In the genomic region with DNA sequence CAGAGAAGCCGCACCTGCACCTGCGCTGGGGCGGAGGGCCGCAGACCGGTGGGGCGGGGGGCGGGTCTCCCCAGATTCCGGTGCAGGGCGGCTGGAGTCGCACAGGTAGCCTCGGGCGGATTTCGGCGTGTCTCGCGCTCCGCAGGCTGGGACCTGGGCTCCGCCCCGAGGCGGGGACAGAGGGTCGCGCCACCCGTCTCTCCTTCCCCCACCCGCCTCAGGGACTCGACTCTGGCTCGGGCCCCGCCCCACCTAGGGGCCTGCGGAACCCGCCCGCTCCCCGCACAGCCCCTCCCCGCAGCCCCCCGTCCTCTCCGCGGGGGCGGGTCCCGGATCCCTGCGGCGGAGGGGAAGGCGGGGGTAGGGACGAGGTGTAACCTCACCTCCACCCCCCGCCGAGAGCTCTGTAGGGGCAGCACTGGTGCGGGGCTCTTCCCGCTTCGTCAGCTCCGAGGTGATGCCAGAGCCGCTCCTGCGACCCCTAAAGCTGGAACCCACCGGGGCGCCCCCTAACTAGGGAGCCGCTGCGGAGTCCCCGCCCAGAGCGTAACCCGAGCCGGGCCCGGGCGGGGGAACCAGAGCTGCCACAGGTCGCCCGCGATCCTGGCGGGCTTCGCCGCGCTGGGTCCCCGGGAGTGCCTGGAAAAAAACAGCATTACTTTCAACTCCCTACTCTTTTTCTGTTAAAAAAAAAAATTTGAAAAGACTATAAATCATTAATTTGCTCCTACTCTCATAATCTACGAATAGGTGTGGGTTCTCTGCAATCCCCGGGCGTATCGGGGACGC, we compare ENCODE assay signal across 1 cellular context.
TF ChIP-seq lines count a peak whose summit lies in the region.

A gene with protein sequence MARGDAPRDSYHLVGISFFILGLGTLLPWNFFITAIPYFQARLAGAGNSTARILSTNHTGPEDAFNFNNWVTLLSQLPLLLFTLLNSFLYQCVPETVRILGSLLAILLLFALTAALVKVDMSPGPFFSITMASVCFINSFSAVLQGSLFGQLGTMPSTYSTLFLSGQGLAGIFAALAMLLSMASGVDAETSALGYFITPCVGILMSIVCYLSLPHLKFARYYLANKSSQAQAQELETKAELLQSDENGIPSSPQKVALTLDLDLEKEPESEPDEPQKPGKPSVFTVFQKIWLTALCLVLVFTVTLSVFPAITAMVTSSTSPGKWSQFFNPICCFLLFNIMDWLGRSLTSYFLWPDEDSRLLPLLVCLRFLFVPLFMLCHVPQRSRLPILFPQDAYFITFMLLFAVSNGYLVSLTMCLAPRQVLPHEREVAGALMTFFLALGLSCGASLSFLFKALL (minus strand): TSS at position 134 of the 789 bp plus-strand sequence. CDS start 169 bp downstream, outside the sequence.

TF ChIP-seq in HEK293, 187 proteins besides CTCF, POLR2A, EP300 and RAD21 (continued from another document):
- TF ChIP-seq, protein P1, sequence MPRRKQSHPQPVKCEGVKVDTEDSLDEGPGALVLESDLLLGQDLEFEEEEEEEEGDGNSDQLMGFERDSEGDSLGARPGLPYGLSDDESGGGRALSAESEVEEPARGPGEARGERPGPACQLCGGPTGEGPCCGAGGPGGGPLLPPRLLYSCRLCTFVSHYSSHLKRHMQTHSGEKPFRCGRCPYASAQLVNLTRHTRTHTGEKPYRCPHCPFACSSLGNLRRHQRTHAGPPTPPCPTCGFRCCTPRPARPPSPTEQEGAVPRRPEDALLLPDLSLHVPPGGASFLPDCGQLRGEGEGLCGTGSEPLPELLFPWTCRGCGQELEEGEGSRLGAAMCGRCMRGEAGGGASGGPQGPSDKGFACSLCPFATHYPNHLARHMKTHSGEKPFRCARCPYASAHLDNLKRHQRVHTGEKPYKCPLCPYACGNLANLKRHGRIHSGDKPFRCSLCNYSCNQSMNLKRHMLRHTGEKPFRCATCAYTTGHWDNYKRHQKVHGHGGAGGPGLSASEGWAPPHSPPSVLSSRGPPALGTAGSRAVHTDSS (tag by site-specific recombination; IDR thresholded peaks at IDR 0.05) = no peak
- TF ChIP-seq SP7 (tag by site-specific recombination; IDR thresholded peaks at IDR 0.05) = 0 out of 2 replicates have a peak, but pooled peaks have one; percentile 66
- no peak for TF ChIP-seq HOXD13 (CRISPR knock-in tag; IDR thresholded peaks at IDR 0.05; ENCODE audit: borderline replicate concordance)
- no peak for TF ChIP-seq ZNF121 (tag by site-specific recombination; IDR thresholded peaks at IDR 0.05)
- TF ChIP-seq EGR2 (tag by site-specific recombination; IDR thresholded peaks at IDR 0.05; ENCODE audit: low read depth) = no peak; the same call in 1 of the 2 replicates
- no peak; the same call in 1 of the 2 replicates for TF ChIP-seq ZFHX2 (tag by site-specific recombination; conservative IDR thresholded peaks at IDR 0.05)
- TF ChIP-seq, protein P2, sequence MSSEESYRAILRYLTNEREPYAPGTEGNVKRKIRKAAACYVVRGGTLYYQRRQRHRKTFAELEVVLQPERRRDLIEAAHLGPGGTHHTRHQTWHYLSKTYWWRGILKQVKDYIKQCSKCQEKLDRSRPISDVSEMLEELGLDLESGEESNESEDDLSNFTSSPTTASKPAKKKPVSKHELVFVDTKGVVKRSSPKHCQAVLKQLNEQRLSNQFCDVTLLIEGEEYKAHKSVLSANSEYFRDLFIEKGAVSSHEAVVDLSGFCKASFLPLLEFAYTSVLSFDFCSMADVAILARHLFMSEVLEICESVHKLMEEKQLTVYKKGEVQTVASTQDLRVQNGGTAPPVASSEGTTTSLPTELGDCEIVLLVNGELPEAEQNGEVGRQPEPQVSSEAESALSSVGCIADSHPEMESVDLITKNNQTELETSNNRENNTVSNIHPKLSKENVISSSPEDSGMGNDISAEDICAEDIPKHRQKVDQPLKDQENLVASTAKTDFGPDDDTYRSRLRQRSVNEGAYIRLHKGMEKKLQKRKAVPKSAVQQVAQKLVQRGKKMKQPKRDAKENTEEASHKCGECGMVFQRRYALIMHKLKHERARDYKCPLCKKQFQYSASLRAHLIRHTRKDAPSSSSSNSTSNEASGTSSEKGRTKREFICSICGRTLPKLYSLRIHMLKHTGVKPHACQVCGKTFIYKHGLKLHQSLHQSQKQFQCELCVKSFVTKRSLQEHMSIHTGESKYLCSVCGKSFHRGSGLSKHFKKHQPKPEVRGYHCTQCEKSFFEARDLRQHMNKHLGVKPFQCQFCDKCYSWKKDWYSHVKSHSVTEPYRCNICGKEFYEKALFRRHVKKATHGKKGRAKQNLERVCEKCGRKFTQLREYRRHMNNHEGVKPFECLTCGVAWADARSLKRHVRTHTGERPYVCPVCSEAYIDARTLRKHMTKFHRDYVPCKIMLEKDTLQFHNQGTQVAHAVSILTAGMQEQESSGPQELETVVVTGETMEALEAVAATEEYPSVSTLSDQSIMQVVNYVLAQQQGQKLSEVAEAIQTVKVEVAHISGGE (tag by site-specific recombination; conservative IDR thresholded peaks at IDR 0.05; ENCODE audit: low read depth) = peak; percentile 57; the same call in 1 of the 2 replicates
- no peak for TF ChIP-seq BCL11A (tag by site-specific recombination; IDR thresholded peaks at IDR 0.05; ENCODE audit: low read depth)
- TF ChIP-seq KLF7 (tag by site-specific recombination; IDR thresholded peaks at IDR 0.05; ENCODE audit: borderline replicate concordance) = no peak; the same call in 1 of the 2 replicates
- TF ChIP-seq ZNF133 (tag by site-specific recombination; IDR thresholded peaks at IDR 0.05) = no peak
- peak; percentile 92 for TF ChIP-seq ZNF423 (tag by site-specific recombination; IDR thresholded peaks at IDR 0.05)
- no peak for TF ChIP-seq ZSCAN23 (tag by site-specific recombination; IDR thresholded peaks at IDR 0.05)
- TF ChIP-seq GLIS1 (tag by site-specific recombination; IDR thresholded peaks at IDR 0.05) = peak; percentile 94
- TF ChIP-seq, protein P3, sequence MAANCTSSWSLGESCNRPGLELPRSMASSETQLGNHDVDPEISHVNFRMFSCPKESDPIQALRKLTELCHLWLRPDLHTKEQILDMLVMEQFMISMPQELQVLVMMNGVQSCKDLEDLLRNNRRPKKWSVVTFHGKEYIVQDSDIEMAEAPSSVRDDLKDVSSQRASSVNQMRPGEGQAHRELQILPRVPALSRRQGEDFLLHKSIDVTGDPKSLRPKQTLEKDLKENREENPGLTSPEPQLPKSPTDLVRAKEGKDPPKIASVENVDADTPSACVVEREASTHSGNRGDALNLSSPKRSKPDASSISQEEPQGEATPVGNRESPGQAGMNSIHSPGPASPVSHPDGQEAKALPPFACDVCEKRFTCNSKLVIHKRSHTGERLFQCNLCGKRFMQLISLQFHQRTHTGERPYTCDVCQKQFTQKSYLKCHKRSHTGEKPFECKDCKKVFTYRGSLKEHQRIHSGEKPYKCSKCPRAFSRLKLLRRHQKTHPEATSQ (tag by site-specific recombination; IDR thresholded peaks at IDR 0.05) = no peak
- TF ChIP-seq ZNF792 (tag by site-specific recombination; IDR thresholded peaks at IDR 0.05) = no peak
- TF ChIP-seq BCL11B (tag by site-specific recombination; IDR thresholded peaks at IDR 0.05; ENCODE audit: low read depth) = 0 out of 2 replicates have a peak, but pooled peaks have one; percentile 40
- TF ChIP-seq ZNF239 (tag by site-specific recombination; IDR thresholded peaks at IDR 0.05) = no peak
